1 cellular context compared by ENCODE assay signal in the genomic region with DNA sequence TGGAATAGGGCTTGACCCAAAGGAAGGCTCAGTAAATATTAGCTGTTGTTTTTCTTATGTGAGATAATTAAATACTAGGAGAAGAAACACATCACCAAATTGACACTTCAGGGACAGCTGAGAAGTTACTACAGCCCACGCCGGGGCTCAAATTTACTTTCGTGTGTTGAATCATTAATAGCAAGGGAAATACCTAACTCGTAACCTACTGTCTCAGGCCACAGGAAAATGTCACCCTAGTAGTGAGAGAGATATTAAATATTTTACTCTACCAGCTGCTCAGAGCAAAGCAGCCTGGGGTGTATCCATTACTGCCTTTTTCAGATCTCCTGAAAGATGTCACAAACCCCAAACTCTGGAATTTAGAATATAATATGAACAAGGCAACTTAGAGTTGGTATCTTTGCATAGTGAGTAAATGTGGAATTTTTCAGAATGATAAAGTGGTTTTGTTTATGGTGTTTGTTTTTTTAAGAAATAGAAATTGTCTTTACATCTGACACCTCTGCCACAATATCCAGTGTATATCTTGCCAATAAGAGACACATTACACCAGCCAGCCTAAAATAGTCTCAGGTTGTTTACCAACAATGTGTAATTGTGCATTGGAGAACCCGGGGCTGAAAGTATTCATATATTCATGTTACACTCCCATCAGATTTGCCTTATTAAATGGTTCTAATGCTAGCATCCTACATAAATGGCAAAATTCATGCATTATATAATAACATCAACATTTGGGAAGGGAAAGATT.
A peak's percentile ranks its signal among the peaks of the same experiment; 100 is the strongest.
TF ChIP-seq lines count a peak whose summit lies in the region.

No MANE protein-coding gene starts in this region.

TF ChIP-seq in GM12878, 131 proteins besides CTCF, POLR2A, EP300 and RAD21 (continued from another document):
- TF ChIP-seq, protein P1, sequence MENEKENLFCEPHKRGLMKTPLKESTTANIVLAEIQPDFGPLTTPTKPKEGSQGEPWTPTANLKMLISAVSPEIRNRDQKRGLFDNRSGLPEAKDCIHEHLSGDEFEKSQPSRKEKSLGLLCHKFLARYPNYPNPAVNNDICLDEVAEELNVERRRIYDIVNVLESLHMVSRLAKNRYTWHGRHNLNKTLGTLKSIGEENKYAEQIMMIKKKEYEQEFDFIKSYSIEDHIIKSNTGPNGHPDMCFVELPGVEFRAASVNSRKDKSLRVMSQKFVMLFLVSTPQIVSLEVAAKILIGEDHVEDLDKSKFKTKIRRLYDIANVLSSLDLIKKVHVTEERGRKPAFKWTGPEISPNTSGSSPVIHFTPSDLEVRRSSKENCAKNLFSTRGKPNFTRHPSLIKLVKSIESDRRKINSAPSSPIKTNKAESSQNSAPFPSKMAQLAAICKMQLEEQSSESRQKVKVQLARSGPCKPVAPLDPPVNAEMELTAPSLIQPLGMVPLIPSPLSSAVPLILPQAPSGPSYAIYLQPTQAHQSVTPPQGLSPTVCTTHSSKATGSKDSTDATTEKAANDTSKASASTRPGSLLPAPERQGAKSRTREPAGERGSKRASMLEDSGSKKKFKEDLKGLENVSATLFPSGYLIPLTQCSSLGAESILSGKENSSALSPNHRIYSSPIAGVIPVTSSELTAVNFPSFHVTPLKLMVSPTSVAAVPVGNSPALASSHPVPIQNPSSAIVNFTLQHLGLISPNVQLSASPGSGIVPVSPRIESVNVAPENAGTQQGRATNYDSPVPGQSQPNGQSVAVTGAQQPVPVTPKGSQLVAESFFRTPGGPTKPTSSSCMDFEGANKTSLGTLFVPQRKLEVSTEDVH (IDR thresholded peaks at IDR 0.05; ENCODE audit: low read depth, partially characterized antibody): no peak
- TF ChIP-seq MEF2A (IDR thresholded peaks at IDR 0.05; ENCODE audit: insufficient read depth, low read depth, low read length) (no peak), KAT2A (conservative IDR thresholded peaks at IDR 0.05; ENCODE audit: control insufficient read depth, low read depth, low read length) (no peak), MTA2 (IDR thresholded peaks at IDR 0.05; ENCODE audit: low read depth) (peak; percentile 66), NR2F1 (conservative IDR thresholded peaks at IDR 0.05) (0 out of 2 replicates have a peak, but pooled peaks have one; percentile 14), IKZF2 (IDR thresholded peaks at IDR 0.05) (peak in 1 of 2 experiments; percentile 26; a peak in 2 of 4 replicates), ZNF207 (IDR thresholded peaks at IDR 0.05; ENCODE audit: borderline replicate concordance) (no peak), DPF2 (IDR thresholded peaks at IDR 0.05) (peak; percentile 63; the same call in 1 of the 2 replicates), RCOR1 (conservative IDR thresholded peaks at IDR 0.05; ENCODE audit: low read depth, low read length) (no peak), SUPT20H (IDR thresholded peaks at IDR 0.05; ENCODE audit: borderline replicate concordance, control insufficient read depth, low read depth, low read length) (no peak), PML (IDR thresholded peaks at IDR 0.05; ENCODE audit: low read length) (no peak), BRCA1 (IDR thresholded peaks at IDR 0.05; ENCODE audit: low read depth, low read length) (no peak), ATF7 (IDR thresholded peaks at IDR 0.05; ENCODE audit: low read depth) (peak; percentile 51), IKZF1 (conservative IDR thresholded peaks at IDR 0.05) (peak; percentile 58; the same call in 1 of the 2 replicates)
- TF ChIP-seq, protein P2, sequence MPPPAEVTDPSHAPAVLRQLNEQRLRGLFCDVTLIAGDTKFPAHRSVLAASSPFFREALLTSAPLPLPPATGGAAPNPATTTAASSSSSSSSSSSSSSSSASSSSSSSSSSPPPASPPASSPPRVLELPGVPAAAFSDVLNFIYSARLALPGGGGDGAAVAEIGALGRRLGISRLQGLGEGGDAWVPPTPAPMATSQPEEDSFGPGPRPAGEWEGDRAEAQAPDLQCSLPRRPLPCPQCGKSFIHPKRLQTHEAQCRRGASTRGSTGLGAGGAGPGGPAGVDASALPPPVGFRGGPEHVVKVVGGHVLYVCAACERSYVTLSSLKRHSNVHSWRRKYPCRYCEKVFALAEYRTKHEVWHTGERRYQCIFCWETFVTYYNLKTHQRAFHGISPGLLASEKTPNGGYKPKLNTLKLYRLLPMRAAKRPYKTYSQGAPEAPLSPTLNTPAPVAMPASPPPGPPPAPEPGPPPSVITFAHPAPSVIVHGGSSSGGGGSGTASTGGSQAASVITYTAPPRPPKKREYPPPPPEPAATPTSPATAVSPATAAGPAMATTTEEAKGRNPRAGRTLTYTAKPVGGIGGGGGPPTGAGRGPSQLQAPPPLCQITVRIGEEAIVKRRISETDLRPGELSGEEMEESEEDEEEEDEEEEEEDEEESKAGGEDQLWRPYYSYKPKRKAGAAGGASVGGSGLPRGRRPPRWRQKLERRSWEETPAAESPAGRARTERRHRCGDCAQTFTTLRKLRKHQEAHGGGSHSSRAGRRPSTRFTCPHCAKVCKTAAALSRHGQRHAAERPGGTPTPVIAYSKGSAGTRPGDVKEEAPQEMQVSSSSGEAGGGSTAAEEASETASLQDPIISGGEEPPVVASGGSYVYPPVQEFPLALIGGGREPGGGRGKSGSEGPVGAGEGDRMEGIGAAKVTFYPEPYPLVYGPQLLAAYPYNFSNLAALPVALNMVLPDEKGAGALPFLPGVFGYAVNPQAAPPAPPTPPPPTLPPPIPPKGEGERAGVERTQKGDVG (CRISPR knock-in tag; IDR thresholded peaks at IDR 0.05): no peak
- TF ChIP-seq, protein P3, sequence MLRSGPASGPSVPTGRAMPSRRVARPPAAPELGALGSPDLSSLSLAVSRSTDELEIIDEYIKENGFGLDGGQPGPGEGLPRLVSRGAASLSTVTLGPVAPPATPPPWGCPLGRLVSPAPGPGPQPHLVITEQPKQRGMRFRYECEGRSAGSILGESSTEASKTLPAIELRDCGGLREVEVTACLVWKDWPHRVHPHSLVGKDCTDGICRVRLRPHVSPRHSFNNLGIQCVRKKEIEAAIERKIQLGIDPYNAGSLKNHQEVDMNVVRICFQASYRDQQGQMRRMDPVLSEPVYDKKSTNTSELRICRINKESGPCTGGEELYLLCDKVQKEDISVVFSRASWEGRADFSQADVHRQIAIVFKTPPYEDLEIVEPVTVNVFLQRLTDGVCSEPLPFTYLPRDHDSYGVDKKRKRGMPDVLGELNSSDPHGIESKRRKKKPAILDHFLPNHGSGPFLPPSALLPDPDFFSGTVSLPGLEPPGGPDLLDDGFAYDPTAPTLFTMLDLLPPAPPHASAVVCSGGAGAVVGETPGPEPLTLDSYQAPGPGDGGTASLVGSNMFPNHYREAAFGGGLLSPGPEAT (IDR thresholded peaks at IDR 0.05; ENCODE audit: low read depth): peak; percentile 75
- TF ChIP-seq, protein P4, sequence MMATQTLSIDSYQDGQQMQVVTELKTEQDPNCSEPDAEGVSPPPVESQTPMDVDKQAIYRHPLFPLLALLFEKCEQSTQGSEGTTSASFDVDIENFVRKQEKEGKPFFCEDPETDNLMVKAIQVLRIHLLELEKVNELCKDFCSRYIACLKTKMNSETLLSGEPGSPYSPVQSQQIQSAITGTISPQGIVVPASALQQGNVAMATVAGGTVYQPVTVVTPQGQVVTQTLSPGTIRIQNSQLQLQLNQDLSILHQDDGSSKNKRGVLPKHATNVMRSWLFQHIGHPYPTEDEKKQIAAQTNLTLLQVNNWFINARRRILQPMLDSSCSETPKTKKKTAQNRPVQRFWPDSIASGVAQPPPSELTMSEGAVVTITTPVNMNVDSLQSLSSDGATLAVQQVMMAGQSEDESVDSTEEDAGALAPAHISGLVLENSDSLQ (IDR thresholded peaks at IDR 0.05): peak; percentile 37; the same call in 1 of the 2 replicates
TF ChIP-seq in GM12878: peak in this region for 9.
